In genomic region chr2:54634012-54634411, GRCh38 we compare ENCODE assay signal across 10 cellular contexts.
DNase-seq lines count a peak whose midpoint lies in the region; ATAC-seq, FAIRE-seq and TF ChIP-seq lines count a peak whose summit lies in the region.
"Had no signal": no experiment of that assay in that cellular context is flagged by ENCODE, and none has a peak within 500 bp of the region (broad histone marks: within the 10 kb centered on the region; RNA-seq: fewer than 3 reads in every experiment).

No MANE protein-coding gene starts in this region.

- peak overlapping the region; percentile 95 for H3K27ac Mint-ChIP-seq in astrocyte (ENCODE audit: unreplicated experiment)
- H3K27ac Mint-ChIP-seq in type B pancreatic cell = peak overlapping the region; percentile 76
- peak overlapping the region in 1 of 2 donors; percentile 77 for H3K27ac Mint-ChIP-seq in natural killer cell treated with Interleukin-12 subunit alpha and Interleukin-12 subunit beta and Interleukin-15 and Interleukin-18, amount 100 ng/mL, for 72 hours

- H3K79me2 ChIP-seq in astrocyte (ENCODE audit: insufficient read depth, low read length) = peaks cover 67% of the 10 kb centered on the region

- H3K4me3 Mint-ChIP-seq in astrocyte (ENCODE audit: unreplicated experiment) (no peak overlapping the region), type B pancreatic cell (no peak overlapping the region)
- no peak overlapping the region for H3K4me3 Mint-ChIP-seq in natural killer cell treated with Interleukin-12 subunit alpha and Interleukin-12 subunit beta and Interleukin-15 and Interleukin-18, amount 100 ng/mL, for 72 hours

- peaks cover 0 to 96% (median 79%) of the 10 kb centered on the region in 9 donors for H3K36me3 ChIP-seq in heart left ventricle
- peaks cover 67% of the 10 kb centered on the region for H3K36me3 ChIP-seq in astrocyte (ENCODE audit: insufficient read depth, low read length)
- peaks cover 75% of the 10 kb centered on the region for H3K36me3 ChIP-seq in muscle layer of colon (ENCODE audit: insufficient read depth, low read length)

- peak overlapping the region; percentile 64 for H3K4me2 ChIP-seq in astrocyte (ENCODE audit: low read length)

- FAIRE-seq in astrocyte (lab: Jason Lieb, UNC) = no peak

- peak overlapping the region in 1 of 12 donors; percentile 5 for H3K4me3 ChIP-seq in heart left ventricle
- H3K4me3 ChIP-seq in astrocyte (ENCODE audit: insufficient read depth, low read depth, low read length) = no peak overlapping the region
- H3K4me3 ChIP-seq in muscle layer of colon (ENCODE audit: low read depth in 1 of 2, low read length in 2 of 2) = no peak overlapping the region

- no peaks in the 10 kb centered on the region for H4K20me1 ChIP-seq in astrocyte (ENCODE audit: insufficient read depth, low read length)

- no peak for TF ChIP-seq POLR2A in heart left ventricle (IDR thresholded peaks at IDR 0.05)

- no peak for TF ChIP-seq CTCF in heart left ventricle (IDR thresholded peaks at IDR 0.05)
- TF ChIP-seq CTCF in astrocyte (IDR thresholded peaks at IDR 0.05; ENCODE audit: insufficient read depth, low read depth, low read length) = no peak
- no peak for TF ChIP-seq CTCF in type B pancreatic cell (conservative IDR thresholded peaks at IDR 0.05)

- H3K9me3 Mint-ChIP-seq in astrocyte (ENCODE audit: unreplicated experiment) = no peaks in the 10 kb centered on the region
- H3K9me3 Mint-ChIP-seq in type B pancreatic cell = no peaks in the 10 kb centered on the region
- H3K9me3 Mint-ChIP-seq in natural killer cell treated with Interleukin-12 subunit alpha and Interleukin-12 subunit beta and Interleukin-15 and Interleukin-18, amount 100 ng/mL, for 72 hours = no peaks in the 10 kb centered on the region

- ATAC-seq in heart left ventricle (no peak), left cardiac atrium (no peak)
- ATAC-seq in natural killer cell treated with Interleukin-12 subunit alpha and Interleukin-12 subunit beta and Interleukin-15 and Interleukin-18, amount 100 ng/mL, for 72 hours = no peak

- 17 to 32% (median 20%) methylated on average over 3 of the region's 3 CpGs for WGBS in heart left ventricle, 4 donors

- DNase-seq in heart left ventricle (no peak), left cardiac atrium (no peak), astrocyte (ENCODE audit: low read depth) (no peak), type B pancreatic cell (ENCODE audit: extremely low spot score, unreplicated experiment) (no peak), AML-193 (lab: John Stamatoyannopoulos, UW) (no peak), HuH-7.5 (ENCODE audit: low spot score) (no peak)
- DNase-seq in natural killer cell treated with Interleukin-12 subunit alpha and Interleukin-12 subunit beta and Interleukin-15 and Interleukin-18, amount 100 ng/mL, for 72 hours (ENCODE audit: low spot score) = no peak
- DNase-seq: COR-L47, hypothalamus had no signal

- H3K27me3 ChIP-seq in heart left ventricle (no peaks in the 10 kb centered on the region), astrocyte (ENCODE audit: insufficient read depth, low read length) (no peaks in the 10 kb centered on the region), muscle layer of colon (ENCODE audit: control insufficient read depth in 1 of 2, insufficient read depth in 2 of 2, low read length in 2 of 2) (no peaks in the 10 kb centered on the region)

- H3K9ac ChIP-seq in astrocyte (ENCODE audit: low read length) (peak overlapping the region; percentile 65), muscle layer of colon (ENCODE audit: low read length) (no peak overlapping the region)

- no peaks in the 10 kb centered on the region for H3K27me3 Mint-ChIP-seq in astrocyte (ENCODE audit: low read depth, unreplicated experiment)
- H3K27me3 Mint-ChIP-seq in type B pancreatic cell = no peaks in the 10 kb centered on the region
- H3K27me3 Mint-ChIP-seq in natural killer cell treated with Interleukin-12 subunit alpha and Interleukin-12 subunit beta and Interleukin-15 and Interleukin-18, amount 100 ng/mL, for 72 hours = no peaks in the 10 kb centered on the region

- H3K4me1 Mint-ChIP-seq in astrocyte (ENCODE audit: low read depth, unreplicated experiment) (peaks cover 51% of the 10 kb centered on the region), type B pancreatic cell (ENCODE audit: unreplicated experiment) (peaks cover 18% of the 10 kb centered on the region)
- H3K4me1 Mint-ChIP-seq in natural killer cell treated with Interleukin-12 subunit alpha and Interleukin-12 subunit beta and Interleukin-15 and Interleukin-18, amount 100 ng/mL, for 72 hours (ENCODE audit: low read depth in 2 of 2) = peaks cover 0 to 11% of the 10 kb centered on the region in 2 donors

- H3K27ac ChIP-seq in heart left ventricle (peak overlapping the region; percentile 54 to 94 (median 86)), astrocyte (ENCODE audit: low read depth, low read length) (peak overlapping the region; percentile 87), muscle layer of colon (ENCODE audit: low read depth, low read length) (peak overlapping the region; percentile 46)

- intact Hi-C loops in heart left ventricle (cut with DNase I) = loop anchor here in 5 of 10 donors (5.0 to 10.0 kb wide), 5 partner anchors 49 to 289 kb away; partner anchors contain the start of gene SPTBN1 (in 1 of the 5)
- intact Hi-C loops in left cardiac atrium (cut with DNase I) = no loop called here

- H2AFZ ChIP-seq in astrocyte (ENCODE audit: low read depth, low read length) = no peak overlapping the region

- peaks cover 52% of the 10 kb centered on the region for H3K36me3 Mint-ChIP-seq in astrocyte (ENCODE audit: low read depth, unreplicated experiment)
- H3K36me3 Mint-ChIP-seq in type B pancreatic cell = peaks cover 64% of the 10 kb centered on the region
- H3K36me3 Mint-ChIP-seq in natural killer cell treated with Interleukin-12 subunit alpha and Interleukin-12 subunit beta and Interleukin-15 and Interleukin-18, amount 100 ng/mL, for 72 hours = peaks cover 4% of the 10 kb centered on the region

- H3K9me3 ChIP-seq in heart left ventricle (no peaks in the 10 kb centered on the region), astrocyte (ENCODE audit: insufficient read depth, low read depth, low read length) (peaks cover 2% of the 10 kb centered on the region), muscle layer of colon (ENCODE audit: low read length) (no peaks in the 10 kb centered on the region)

- H3K4me1 ChIP-seq in heart left ventricle (peaks cover 30 to 100% (median 95%) of the 10 kb centered on the region in 12 donors), astrocyte (ENCODE audit: insufficient read depth, low read length) (peaks cover 52% of the 10 kb centered on the region), muscle layer of colon (ENCODE audit: insufficient read depth, low read length) (peaks cover 31% of the 10 kb centered on the region)
